In the genomic region with DNA sequence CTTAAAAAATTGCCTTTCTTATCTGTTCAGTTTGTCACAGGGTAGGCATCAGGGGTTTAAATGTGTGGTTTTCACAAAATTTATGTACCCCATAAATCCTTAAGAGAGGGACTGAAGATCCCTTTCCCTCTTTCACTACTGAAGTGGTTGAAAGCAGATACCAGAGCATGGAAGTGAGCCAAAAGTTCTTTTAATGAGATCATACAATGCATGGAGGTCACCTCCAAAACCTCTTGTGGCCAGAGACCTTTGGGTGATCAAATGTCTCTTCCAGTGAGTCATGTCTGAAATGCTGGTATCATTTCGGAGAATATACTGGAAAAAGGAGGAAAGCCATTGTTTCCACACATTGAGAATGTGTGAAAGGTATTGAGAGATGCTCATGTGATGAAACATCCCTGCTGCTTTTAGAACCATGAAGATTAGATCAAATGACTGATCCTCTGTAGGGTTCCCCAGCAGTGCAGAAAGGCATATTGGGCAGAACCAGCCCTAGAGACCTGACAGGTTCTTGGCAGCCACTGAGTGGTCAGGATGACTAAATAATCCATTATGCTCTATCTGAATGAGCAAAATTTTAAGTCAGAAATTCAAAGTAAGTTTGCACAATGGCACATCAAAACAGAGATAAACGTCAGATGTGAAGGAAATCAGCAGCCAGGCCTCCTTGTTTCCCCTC, we compare ENCODE assay signal across 1 cellular context.
A peak's percentile ranks its signal among the peaks of the same experiment; 100 is the strongest.
TF ChIP-seq lines count a peak whose summit lies in the region.

No MANE protein-coding gene starts in this region.

TF ChIP-seq in K562, 482 proteins besides CTCF, POLR2A, EP300 and RAD21 (continued from another document and continues in another):
- 0 out of 2 replicates have a peak, but pooled peaks have one; percentile 23 for TF ChIP-seq HIVEP1 (CRISPR knock-in tag; IDR thresholded peaks at IDR 0.05)
- TF ChIP-seq CEBPG (CRISPR knock-in tag; IDR thresholded peaks at IDR 0.05) = no peak; the same call in 1 of the 2 replicates
- TF ChIP-seq CEBPG (tag; conservative IDR thresholded peaks at IDR 0.05 in 1 of 2, IDR thresholded peaks at IDR 0.05 in 1 of 2) = peak; percentile 80 to 91
- TF ChIP-seq ZNF253 (CRISPR knock-in tag; conservative IDR thresholded peaks at IDR 0.05) = no peak
- TF ChIP-seq HMGN3 (IDR thresholded peaks at IDR 0.05; ENCODE audit: borderline replicate concordance, extremely low read depth, insufficient read length, low read depth, low read length) = peak; percentile 28
- TF ChIP-seq NCOA6 (IDR thresholded peaks at IDR 0.05) = no peak
- no peak for TF ChIP-seq ZNF586 (CRISPR knock-in tag; conservative IDR thresholded peaks at IDR 0.05)
- peak; percentile 86 for TF ChIP-seq PKNOX1 (IDR thresholded peaks at IDR 0.05)
- no peak; a peak in 1 of 4 replicates for TF ChIP-seq SRF (CRISPR knock-in tag; IDR thresholded peaks at IDR 0.05)
- no peak for TF ChIP-seq RFX7 (CRISPR knock-in tag; IDR thresholded peaks at IDR 0.05)
- TF ChIP-seq ZNF41 (CRISPR knock-in tag; conservative IDR thresholded peaks at IDR 0.05) = no peak; the same call in 1 of the 2 replicates
- peak; percentile 43; the same call in 1 of the 2 replicates for TF ChIP-seq KHSRP (IDR thresholded peaks at IDR 0.05)
- no peak for TF ChIP-seq PRPF4 (IDR thresholded peaks at IDR 0.05; ENCODE audit: insufficient read depth, low read depth, low read length, poor library complexity, severe bottlenecking)
- TF ChIP-seq, protein P1, sequence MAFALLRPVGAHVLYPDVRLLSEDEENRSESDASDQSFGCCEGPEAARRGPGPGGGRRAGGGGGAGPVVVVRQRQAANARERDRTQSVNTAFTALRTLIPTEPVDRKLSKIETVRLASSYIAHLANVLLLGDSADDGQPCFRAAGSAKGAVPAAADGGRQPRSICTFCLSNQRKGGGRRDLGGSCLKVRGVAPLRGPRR (CRISPR knock-in tag; IDR thresholded peaks at IDR 0.05) = no peak
- TF ChIP-seq FOS (IDR thresholded peaks at IDR 0.05; ENCODE audit: extremely low read depth, insufficient read length) = peak; percentile 22
- no peak for TF ChIP-seq ATF1 (CRISPR knock-in tag; IDR thresholded peaks at IDR 0.05)
- TF ChIP-seq ATF1 (tag; IDR thresholded peaks at IDR 0.05) = peak; percentile 78
- peak; percentile 87; the same call in 1 of the 2 replicates for TF ChIP-seq GATAD2A (IDR thresholded peaks at IDR 0.05)
- peak; percentile 69; the same call in 1 of the 2 replicates for TF ChIP-seq DMBX1 (CRISPR knock-in tag; IDR thresholded peaks at IDR 0.05; ENCODE audit: borderline replicate concordance)
- TF ChIP-seq KLF1 (tag; IDR thresholded peaks at IDR 0.05) = no peak
- TF ChIP-seq TARDBP (IDR thresholded peaks at IDR 0.05) = no peak; the same call in 1 of the 2 replicates
- TF ChIP-seq ZNF143 (CRISPR knock-in tag; IDR thresholded peaks at IDR 0.05) = no peak
- no peak for TF ChIP-seq NUFIP1 (IDR thresholded peaks at IDR 0.05; ENCODE audit: partially characterized antibody)
- no peak for TF ChIP-seq TGIF2 (CRISPR knock-in tag; IDR thresholded peaks at IDR 0.05)
- peak; percentile 57; the same call in 1 of the 2 replicates for TF ChIP-seq GATAD2B (IDR thresholded peaks at IDR 0.05; ENCODE audit: borderline replicate concordance)
- no peak for TF ChIP-seq ZNF174 (CRISPR knock-in tag; IDR thresholded peaks at IDR 0.05)
- TF ChIP-seq SMAD4 (CRISPR knock-in tag; conservative IDR thresholded peaks at IDR 0.05) = peak; percentile 90
- peak; percentile 94 for TF ChIP-seq HDAC2 (IDR thresholded peaks at IDR 0.05)
- no peak for TF ChIP-seq RHOXF2B (CRISPR knock-in tag; conservative IDR thresholded peaks at IDR 0.05)
- TF ChIP-seq ZNF707 (CRISPR knock-in tag; conservative IDR thresholded peaks at IDR 0.05) = no peak
- TF ChIP-seq, protein P2, sequence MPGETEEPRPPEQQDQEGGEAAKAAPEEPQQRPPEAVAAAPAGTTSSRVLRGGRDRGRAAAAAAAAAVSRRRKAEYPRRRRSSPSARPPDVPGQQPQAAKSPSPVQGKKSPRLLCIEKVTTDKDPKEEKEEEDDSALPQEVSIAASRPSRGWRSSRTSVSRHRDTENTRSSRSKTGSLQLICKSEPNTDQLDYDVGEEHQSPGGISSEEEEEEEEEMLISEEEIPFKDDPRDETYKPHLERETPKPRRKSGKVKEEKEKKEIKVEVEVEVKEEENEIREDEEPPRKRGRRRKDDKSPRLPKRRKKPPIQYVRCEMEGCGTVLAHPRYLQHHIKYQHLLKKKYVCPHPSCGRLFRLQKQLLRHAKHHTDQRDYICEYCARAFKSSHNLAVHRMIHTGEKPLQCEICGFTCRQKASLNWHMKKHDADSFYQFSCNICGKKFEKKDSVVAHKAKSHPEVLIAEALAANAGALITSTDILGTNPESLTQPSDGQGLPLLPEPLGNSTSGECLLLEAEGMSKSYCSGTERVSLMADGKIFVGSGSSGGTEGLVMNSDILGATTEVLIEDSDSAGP (CRISPR knock-in tag; IDR thresholded peaks at IDR 0.05) = no peak
- no peak for TF ChIP-seq EWSR1 (IDR thresholded peaks at IDR 0.05; ENCODE audit: borderline replicate concordance, low read depth, partially characterized antibody)
- peak; percentile 36; the same call in 1 of the 2 replicates for TF ChIP-seq RAD51 (IDR thresholded peaks at IDR 0.05; ENCODE audit: borderline replicate concordance, low read depth)
- TF ChIP-seq, protein P3, sequence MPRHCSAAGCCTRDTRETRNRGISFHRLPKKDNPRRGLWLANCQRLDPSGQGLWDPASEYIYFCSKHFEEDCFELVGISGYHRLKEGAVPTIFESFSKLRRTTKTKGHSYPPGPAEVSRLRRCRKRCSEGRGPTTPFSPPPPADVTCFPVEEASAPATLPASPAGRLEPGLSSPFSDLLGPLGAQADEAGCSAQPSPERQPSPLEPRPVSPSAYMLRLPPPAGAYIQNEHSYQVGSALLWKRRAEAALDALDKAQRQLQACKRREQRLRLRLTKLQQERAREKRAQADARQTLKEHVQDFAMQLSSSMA (CRISPR knock-in tag; IDR thresholded peaks at IDR 0.05) = no peak
- peak; percentile 95 for TF ChIP-seq PML (IDR thresholded peaks at IDR 0.05; ENCODE audit: low read length)
- TF ChIP-seq SAP30 (IDR thresholded peaks at IDR 0.05; ENCODE audit: borderline replicate concordance, insufficient read depth, low read depth, low read length, poor library complexity, severe bottlenecking) = no peak
- TF ChIP-seq ZKSCAN8 (CRISPR knock-in tag; IDR thresholded peaks at IDR 0.05) = peak; percentile 15; the same call in 1 of the 2 replicates
- TF ChIP-seq ZBTB33 (CRISPR knock-in tag; IDR thresholded peaks at IDR 0.05) = no peak
- no peak for TF ChIP-seq SIRT6 (IDR thresholded peaks at IDR 0.05; ENCODE audit: low read depth, low read length)
- peak; percentile 90 for TF ChIP-seq ZNF445 (CRISPR knock-in tag; IDR thresholded peaks at IDR 0.05; ENCODE audit: low read depth)
- peak; percentile 93 for TF ChIP-seq MTA2 (IDR thresholded peaks at IDR 0.05; ENCODE audit: low read depth)
- peak; percentile 98 for TF ChIP-seq ZEB2 (IDR thresholded peaks at IDR 0.05)
- no peak for TF ChIP-seq ZNF584 (CRISPR knock-in tag; IDR thresholded peaks at IDR 0.05; ENCODE audit: low read depth)
- no peak for TF ChIP-seq ZNF324 (CRISPR knock-in tag; IDR thresholded peaks at IDR 0.05)
- TF ChIP-seq, protein P4, sequence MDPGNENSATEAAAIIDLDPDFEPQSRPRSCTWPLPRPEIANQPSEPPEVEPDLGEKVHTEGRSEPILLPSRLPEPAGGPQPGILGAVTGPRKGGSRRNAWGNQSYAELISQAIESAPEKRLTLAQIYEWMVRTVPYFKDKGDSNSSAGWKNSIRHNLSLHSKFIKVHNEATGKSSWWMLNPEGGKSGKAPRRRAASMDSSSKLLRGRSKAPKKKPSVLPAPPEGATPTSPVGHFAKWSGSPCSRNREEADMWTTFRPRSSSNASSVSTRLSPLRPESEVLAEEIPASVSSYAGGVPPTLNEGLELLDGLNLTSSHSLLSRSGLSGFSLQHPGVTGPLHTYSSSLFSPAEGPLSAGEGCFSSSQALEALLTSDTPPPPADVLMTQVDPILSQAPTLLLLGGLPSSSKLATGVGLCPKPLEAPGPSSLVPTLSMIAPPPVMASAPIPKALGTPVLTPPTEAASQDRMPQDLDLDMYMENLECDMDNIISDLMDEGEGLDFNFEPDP (CRISPR knock-in tag; IDR thresholded peaks at IDR 0.05) = no peak
- TF ChIP-seq CXXC5 (CRISPR knock-in tag; IDR thresholded peaks at IDR 0.05) = 0 out of 2 replicates have a peak, but pooled peaks have one; percentile 43
- TF ChIP-seq NEUROD1 (IDR thresholded peaks at IDR 0.05; ENCODE audit: borderline replicate concordance, low read depth, low read length, partially characterized antibody) = peak; percentile 91
- TF ChIP-seq THRA (IDR thresholded peaks at IDR 0.05) = no peak
- peak; percentile 99 for TF ChIP-seq CTBP1 (IDR thresholded peaks at IDR 0.05; ENCODE audit: borderline replicate concordance)
- TF ChIP-seq SAFB (IDR thresholded peaks at IDR 0.05; ENCODE audit: borderline replicate concordance, low read depth, low read length) = no peak
- TF ChIP-seq DLX4 (CRISPR knock-in tag; IDR thresholded peaks at IDR 0.05) = no peak
- no peak; the same call in 1 of the 2 replicates for TF ChIP-seq GTF2E2 (tag; IDR thresholded peaks at IDR 0.05)
- TF ChIP-seq MTA3 (IDR thresholded peaks at IDR 0.05; ENCODE audit: borderline replicate concordance) = peak; percentile 95
- TF ChIP-seq IRF2 (CRISPR knock-in tag; IDR thresholded peaks at IDR 0.05) = no peak
- TF ChIP-seq NR2C2 (CRISPR knock-in tag; IDR thresholded peaks at IDR 0.05) = no peak
- TF ChIP-seq NR2C2 (tag; IDR thresholded peaks at IDR 0.05) = peak; percentile 76
- TF ChIP-seq, protein P5, sequence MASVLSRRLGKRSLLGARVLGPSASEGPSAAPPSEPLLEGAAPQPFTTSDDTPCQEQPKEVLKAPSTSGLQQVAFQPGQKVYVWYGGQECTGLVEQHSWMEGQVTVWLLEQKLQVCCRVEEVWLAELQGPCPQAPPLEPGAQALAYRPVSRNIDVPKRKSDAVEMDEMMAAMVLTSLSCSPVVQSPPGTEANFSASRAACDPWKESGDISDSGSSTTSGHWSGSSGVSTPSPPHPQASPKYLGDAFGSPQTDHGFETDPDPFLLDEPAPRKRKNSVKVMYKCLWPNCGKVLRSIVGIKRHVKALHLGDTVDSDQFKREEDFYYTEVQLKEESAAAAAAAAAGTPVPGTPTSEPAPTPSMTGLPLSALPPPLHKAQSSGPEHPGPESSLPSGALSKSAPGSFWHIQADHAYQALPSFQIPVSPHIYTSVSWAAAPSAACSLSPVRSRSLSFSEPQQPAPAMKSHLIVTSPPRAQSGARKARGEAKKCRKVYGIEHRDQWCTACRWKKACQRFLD (CRISPR knock-in tag; IDR thresholded peaks at IDR 0.05) = peak; percentile 79; the same call in 1 of the 2 replicates
- TF ChIP-seq IRF9 (tag; IDR thresholded peaks at IDR 0.05) = peak; percentile 21; the same call in 1 of the 2 replicates
- no peak for TF ChIP-seq PCBP2 (IDR thresholded peaks at IDR 0.05; ENCODE audit: low read depth, low read length, poor library complexity, severe bottlenecking)
- TF ChIP-seq ELF1 (tag; IDR thresholded peaks at IDR 0.05) = no peak
- TF ChIP-seq ELF2 (CRISPR knock-in tag; IDR thresholded peaks at IDR 0.05) = no peak
- peak; percentile 94 for TF ChIP-seq CCNT2 (IDR thresholded peaks at IDR 0.05; ENCODE audit: borderline replicate concordance, extremely low read depth, insufficient read length, low read depth, low read length)
- TF ChIP-seq MAFF (IDR thresholded peaks at IDR 0.05; ENCODE audit: low read length) = peak; percentile 5; the same call in 1 of the 2 replicates
